In genomic region chr18:40690062-40690461, GRCh38 we compare ENCODE assay signal across 28 cellular contexts.
"Had no signal": no experiment of that assay in that cellular context is flagged by ENCODE, and none has a peak within 500 bp of the region (broad histone marks: within the 10 kb centered on the region; RNA-seq: fewer than 3 reads in every experiment).

No MANE protein-coding gene starts in this region.

- DNase-seq: naive B cell; naive thymus-derived CD8-positive, alpha-beta T cell; occipital lobe; ovary; posterior cingulate gyrus; psoas muscle; right cardiac atrium; right lobe of liver; sigmoid colon; small intestine; stimulated activated CD4-positive, alpha-beta T cell treated with anti-CD3 and anti-CD28 coated beads, Interleukin-15, amount 100 ng/mL, for 24 hours; stimulated activated CD4-positive, alpha-beta T cell treated with anti-CD3 and anti-CD28 coated beads, Interleukin-2, amount 100 ng/mL, for 24 hours; stimulated activated CD4-positive, alpha-beta T cell treated with anti-CD3 and anti-CD28 coated beads, Interleukin-2, amount 100 ng/mL, for 48 hours; stimulated activated CD4-positive, alpha-beta T cell treated with anti-CD3 and anti-CD28 coated beads, Interleukin-4, amount 100 ng/mL, for 24 hours; stimulated activated naive B cell treated with anti-CD40 and anti-IgM and Interleukin-4, amounts not matched to agents 10 μg/mL and 1 μg/mL and 100 μg/mL, for 72 hours; stimulated activated naive CD4-positive, alpha-beta T cell treated with Interleukin-2 at 50 U/mL for 16 hours; stomach; thyroid gland; trophoblast cell; upper lobe of left lung had no signal

- H2AFZ ChIP-seq: parathyroid adenoma had no signal

- H3K4me1 ChIP-seq: parathyroid adenoma, psoas muscle, right lobe of liver, stomach, thyroid gland, tibial nerve, upper lobe of left lung had no signal

- H3K4me3 Mint-ChIP-seq: naive B cell; naive thymus-derived CD8-positive, alpha-beta T cell; nephron; neural crest cell; stimulated activated effector memory CD8-positive, alpha-beta T cell treated with anti-CD3 and anti-CD28 coated beads, Interleukin-12 subunit alpha, Interleukin-12 subunit beta, amount 100 ng/mL, for 72 hours; stimulated activated naive B cell treated with anti-CD40 and anti-IgM and Interleukin-4, amounts not matched to agents 10 μg/mL and 1 μg/mL and 100 μg/mL, for 72 hours; stimulated activated naive CD8-positive, alpha-beta T cell treated with anti-CD3 and anti-CD28 coated beads, Interleukin-15, Interleukin-2, amounts not matched to agents 100 ng/mL and 50 ng/mL, for 24 hours had no signal

- H3K36me3 ChIP-seq: ovary, right lobe of liver, sigmoid colon, stomach, thoracic aorta, thyroid gland, tibial nerve, upper lobe of left lung had no signal

- H3K4me1 Mint-ChIP-seq: naive B cell; naive thymus-derived CD8-positive, alpha-beta T cell; stimulated activated effector memory CD8-positive, alpha-beta T cell treated with anti-CD3 and anti-CD28 coated beads, Interleukin-12 subunit alpha, Interleukin-12 subunit beta, amount 100 ng/mL, for 72 hours; stimulated activated naive B cell treated with anti-CD40 and anti-IgM and Interleukin-4, amounts not matched to agents 10 μg/mL and 1 μg/mL and 100 μg/mL, for 72 hours had no signal

- ATAC-seq: naive thymus-derived CD8-positive, alpha-beta T cell; psoas muscle; right cardiac atrium; right lobe of liver; stimulated activated effector memory CD8-positive, alpha-beta T cell treated with anti-CD3 and anti-CD28 coated beads, Interleukin-12 subunit alpha, Interleukin-12 subunit beta, amount 100 ng/mL, for 72 hours; stimulated activated naive B cell treated with anti-CD40 and anti-IgM and Interleukin-4, amounts not matched to agents 10 μg/mL and 1 μg/mL and 100 μg/mL, for 72 hours had no signal

- H3K4me3 ChIP-seq: ovary, psoas muscle, right lobe of liver, sigmoid colon, stomach, thoracic aorta, thyroid gland, tibial nerve, upper lobe of left lung had no signal

- H3K9me3 Mint-ChIP-seq: neural crest cell had no signal

- H3K9me3 ChIP-seq: ovary, psoas muscle, right lobe of liver, sigmoid colon, stomach, thoracic aorta, thyroid gland, tibial nerve, upper lobe of left lung had no signal

- H3K27me3 ChIP-seq: ovary, right lobe of liver, sigmoid colon, stomach, thyroid gland, tibial nerve, upper lobe of left lung had no signal

- H3K27me3 Mint-ChIP-seq: naive B cell; naive thymus-derived CD8-positive, alpha-beta T cell; progenitor cell of endocrine pancreas; stimulated activated naive B cell treated with anti-CD40 and anti-IgM and Interleukin-4, amounts not matched to agents 10 μg/mL and 1 μg/mL and 100 μg/mL, for 72 hours; stimulated activated naive CD8-positive, alpha-beta T cell treated with anti-CD3 and anti-CD28 coated beads, Interleukin-15, Interleukin-2, amounts not matched to agents 100 ng/mL and 50 ng/mL, for 24 hours had no signal

- H3K36me3 Mint-ChIP-seq: naive B cell; naive thymus-derived CD8-positive, alpha-beta T cell; stimulated activated effector memory CD8-positive, alpha-beta T cell treated with anti-CD3 and anti-CD28 coated beads, Interleukin-12 subunit alpha, Interleukin-12 subunit beta, amount 100 ng/mL, for 72 hours; stimulated activated naive B cell treated with anti-CD40 and anti-IgM and Interleukin-4, amounts not matched to agents 10 μg/mL and 1 μg/mL and 100 μg/mL, for 72 hours had no signal

- H3K27ac ChIP-seq: ovary, parathyroid adenoma, psoas muscle, right lobe of liver, sigmoid colon, stomach, thoracic aorta, thyroid gland, tibial nerve, upper lobe of left lung had no signal

- H3K27ac Mint-ChIP-seq: naive B cell; naive thymus-derived CD8-positive, alpha-beta T cell; progenitor cell of endocrine pancreas; stimulated activated effector memory CD8-positive, alpha-beta T cell treated with anti-CD3 and anti-CD28 coated beads, Interleukin-12 subunit alpha, Interleukin-12 subunit beta, amount 100 ng/mL, for 72 hours; stimulated activated naive B cell treated with anti-CD40 and anti-IgM and Interleukin-4, amounts not matched to agents 10 μg/mL and 1 μg/mL and 100 μg/mL, for 72 hours; stimulated activated naive CD8-positive, alpha-beta T cell treated with anti-CD3 and anti-CD28 coated beads, Interleukin-15, Interleukin-2, amounts not matched to agents 100 ng/mL and 50 ng/mL, for 24 hours had no signal
